ENCODE assay signal across 10 cellular contexts in genomic region chr21:29217818-29218252, GRCh38.
DNase-seq lines count a peak whose midpoint lies in the region; ATAC-seq and TF ChIP-seq lines count a peak whose summit lies in the region.
"Had no signal": no experiment of that assay in that cellular context is flagged by ENCODE, and none has a peak within 500 bp of the region (broad histone marks: within the 10 kb centered on the region; RNA-seq: fewer than 3 reads in every experiment).

No MANE protein-coding gene starts in this region.

- H3K27me3 ChIP-seq in lower lobe of right lung (ENCODE audit: low read depth) (no peaks in the 10 kb centered on the region), Peyer's patch (no peaks in the 10 kb centered on the region)
- H3K27me3 ChIP-seq: adrenal gland had no signal

- H3K27me3 Mint-ChIP-seq in activated CD4-positive, alpha-beta T cell treated with anti-CD3 and anti-CD28 coated beads, Interleukin-2, amount 10 ng/mL, durations not matched to agents 24 days and 14 days, result no peaks in the 10 kb centered on the region
- peaks cover 2% of the 10 kb centered on the region for H3K27me3 Mint-ChIP-seq in activated CD4-positive, alpha-beta T cell treated with anti-CD3 and anti-CD28 coated beads for 36 hours

- no peak overlapping the region for H3K4me3 Mint-ChIP-seq in activated CD4-positive, alpha-beta T cell treated with anti-CD3 and anti-CD28 coated beads, Interleukin-2, amount 10 ng/mL, durations not matched to agents 24 days and 14 days
- no peak overlapping the region for H3K4me3 Mint-ChIP-seq in activated CD4-positive, alpha-beta T cell treated with anti-CD3 and anti-CD28 coated beads for 36 hours

- H3K9me3 Mint-ChIP-seq in activated CD4-positive, alpha-beta T cell treated with anti-CD3 and anti-CD28 coated beads, Interleukin-2, amount 10 ng/mL, durations not matched to agents 24 days and 14 days, result peaks cover 10% of the 10 kb centered on the region
- no peaks in the 10 kb centered on the region for H3K9me3 Mint-ChIP-seq in activated CD4-positive, alpha-beta T cell treated with anti-CD3 and anti-CD28 coated beads for 36 hours (ENCODE audit: low read depth)

- POLR2A ChIA-PET in activated CD4-positive, alpha-beta T cell treated with anti-CD3 and anti-CD28 coated beads for 36 hours (lab: Charles Lee), result no interaction called here

- no peaks in the 10 kb centered on the region for H3K4me1 ChIP-seq in lower lobe of right lung
- H3K4me1 ChIP-seq in Peyer's patch, result peaks cover 0 to 4% (median 0%) of the 10 kb centered on the region in 4 donors
- H3K4me1 ChIP-seq: adrenal gland had no signal

- ATAC-seq in lower lobe of right lung (peak; percentile 73 to 75), GM19023 (IDR thresholded peaks at IDR 0.05; ENCODE audit: unreplicated experiment) (no peak)
- no peak for ATAC-seq in activated CD4-positive, alpha-beta T cell treated with anti-CD3 and anti-CD28 coated beads for 36 hours

- H3K4me1 Mint-ChIP-seq in activated CD4-positive, alpha-beta T cell treated with anti-CD3 and anti-CD28 coated beads, Interleukin-2, amount 10 ng/mL, durations not matched to agents 24 days and 14 days, result peaks cover 5% of the 10 kb centered on the region
- H3K4me1 Mint-ChIP-seq in activated CD4-positive, alpha-beta T cell treated with anti-CD3 and anti-CD28 coated beads for 36 hours, result peaks cover 3% of the 10 kb centered on the region

- DNase-seq in M059J (ENCODE audit: low read depth) (peak; percentile 95), astrocyte of the hippocampus (ENCODE audit: low read depth, low spot score) (peak; percentile 62), lower lobe of right lung (no peak), Peyer's patch (no peak)
- DNase-seq in activated CD4-positive, alpha-beta T cell treated with anti-CD3 and anti-CD28 coated beads, Interleukin-2, amount 10 ng/mL, durations not matched to agents 24 days and 14 days, result no peak
- no peak for DNase-seq in activated CD4-positive, alpha-beta T cell treated with anti-CD3 and anti-CD28 coated beads for 36 hours
- DNase-seq: adrenal gland; stimulated activated CD4-positive, alpha-beta T cell treated with anti-CD3 and anti-CD28 coated beads, Interleukin-2, amount 100 ng/mL, for 24 hours had no signal

- no peak overlapping the region for H3K27ac Mint-ChIP-seq in activated CD4-positive, alpha-beta T cell treated with anti-CD3 and anti-CD28 coated beads, Interleukin-2, amount 10 ng/mL, durations not matched to agents 24 days and 14 days
- no peak overlapping the region for H3K27ac Mint-ChIP-seq in activated CD4-positive, alpha-beta T cell treated with anti-CD3 and anti-CD28 coated beads for 36 hours

- H3K4me3 ChIP-seq in lower lobe of right lung, result no peak overlapping the region
- H3K4me3 ChIP-seq in Peyer's patch, result no peak overlapping the region
- H3K4me3 ChIP-seq: adrenal gland had no signal

- H3K9me3 ChIP-seq in lower lobe of right lung (no peaks in the 10 kb centered on the region), Peyer's patch (no peaks in the 10 kb centered on the region)
- H3K9me3 ChIP-seq: adrenal gland had no signal

- H3K36me3 ChIP-seq in lower lobe of right lung (no peaks in the 10 kb centered on the region), Peyer's patch (no peaks in the 10 kb centered on the region)
- H3K36me3 ChIP-seq: adrenal gland had no signal

- no peaks in the 10 kb centered on the region for H3K36me3 Mint-ChIP-seq in activated CD4-positive, alpha-beta T cell treated with anti-CD3 and anti-CD28 coated beads, Interleukin-2, amount 10 ng/mL, durations not matched to agents 24 days and 14 days (ENCODE audit: low read depth)
- H3K36me3 Mint-ChIP-seq in activated CD4-positive, alpha-beta T cell treated with anti-CD3 and anti-CD28 coated beads for 36 hours (ENCODE audit: low read depth), result no peaks in the 10 kb centered on the region

- TF ChIP-seq CTCF in C4-2B (conservative IDR thresholded peaks at IDR 0.05) (no peak), lower lobe of right lung (IDR thresholded peaks at IDR 0.05) (no peak), Peyer's patch (IDR thresholded peaks at IDR 0.05) (no peak)

- intact Hi-C loops in lower lobe of right lung (cut with DNase I), result no loop called here
- intact Hi-C loops in activated CD4-positive, alpha-beta T cell treated with anti-CD3 and anti-CD28 coated beads, Interleukin-2, amount 10 ng/mL, durations not matched to agents 24 days and 14 days (cut with micrococcal nuclease), result no loop called here
- intact Hi-C loops in activated CD4-positive, alpha-beta T cell treated with anti-CD3 and anti-CD28 coated beads for 36 hours (cut with DNase I, micrococcal nuclease), result no loop called here

- no peak for TF ChIP-seq POLR2A in Peyer's patch (IDR thresholded peaks at IDR 0.05)

- CTCF ChIA-PET in activated CD4-positive, alpha-beta T cell treated with anti-CD3 and anti-CD28 coated beads for 36 hours (lab: Charles Lee), result interaction anchor here (0.6 kb wide), 1 partner anchor 139 kb away, joined by 3 read pairs; no protein-coding TSS in a partner anchor

- peak overlapping the region; percentile 29 for H3K27ac ChIP-seq in C4-2B
- H3K27ac ChIP-seq in lower lobe of right lung, result no peak overlapping the region
- H3K27ac ChIP-seq in Peyer's patch, result no peak overlapping the region
- H3K27ac ChIP-seq: adrenal gland had no signal

Comparison
In these comparisons a context has a peak if more than half of its experiments do, and no peak if none do; other contexts are left out.
1. DNase-seq: peak in M059J (single experiment) and astrocyte of the hippocampus (single experiment); none in lower lobe of right lung (single experiment), Peyer's patch (0 of 3), activated CD4-positive, alpha-beta T cell treated with anti-CD3 and anti-CD28 coated beads, Interleukin-2, amount 10 ng/mL, durations not matched to agents 24 days and 14 days (single experiment) and activated CD4-positive, alpha-beta T cell treated with anti-CD3 and anti-CD28 coated beads for 36 hours (single experiment).
2. ATAC-seq: peak in lower lobe of right lung (2 of 2); none in activated CD4-positive, alpha-beta T cell treated with anti-CD3 and anti-CD28 coated beads for 36 hours (single experiment) and GM19023 (single experiment).